In genomic region chr13:31320946-31321345, GRCh38 we compare ENCODE assay signal across 27 cellular contexts.
"Had no signal": no experiment of that assay in that cellular context is flagged by ENCODE, and none has a peak within 500 bp of the region (broad histone marks: within the 10 kb centered on the region; RNA-seq: fewer than 3 reads in every experiment).

No MANE protein-coding gene starts in this region.

- H3K27me3 Mint-ChIP-seq: activated naive CD4-positive, alpha-beta T cell treated with anti-CD3 and anti-CD28 coated beads, Interleukin-2, amount 10 ng/mL, durations not matched to agents 7 days and 5 days; activated naive CD8-positive, alpha-beta T cell treated with anti-CD3 and anti-CD28 coated beads, Interleukin-2, amount 10 ng/mL, durations not matched to agents 7 days and 5 days had no signal

- H3K4me3 ChIP-seq: ascending aorta, coronary artery, dorsolateral prefrontal cortex, gastrocnemius medialis, hepatocyte, psoas muscle, right atrium auricular region, smooth muscle cell, tibial nerve had no signal

- H3K4me1 Mint-ChIP-seq: activated naive CD4-positive, alpha-beta T cell treated with anti-CD3 and anti-CD28 coated beads, Interleukin-2, amount 10 ng/mL, durations not matched to agents 7 days and 5 days; activated naive CD8-positive, alpha-beta T cell treated with anti-CD3 and anti-CD28 coated beads, Interleukin-2, amount 10 ng/mL, durations not matched to agents 7 days and 5 days had no signal

- H3K9me3 ChIP-seq: ascending aorta, gastrocnemius medialis, psoas muscle had no signal

- ATAC-seq: gastrocnemius medialis, left cardiac atrium, left ventricle myocardium superior, psoas muscle had no signal

- H3K36me3 Mint-ChIP-seq: activated naive CD4-positive, alpha-beta T cell treated with anti-CD3 and anti-CD28 coated beads, Interleukin-2, amount 10 ng/mL, durations not matched to agents 7 days and 5 days had no signal

- H3K27ac Mint-ChIP-seq: activated naive CD4-positive, alpha-beta T cell treated with anti-CD3 and anti-CD28 coated beads, Interleukin-2, amount 10 ng/mL, durations not matched to agents 7 days and 5 days; activated naive CD8-positive, alpha-beta T cell treated with anti-CD3 and anti-CD28 coated beads, Interleukin-2, amount 10 ng/mL, durations not matched to agents 7 days and 5 days; nephron progenitor cell had no signal

- H3K9me3 Mint-ChIP-seq: activated naive CD4-positive, alpha-beta T cell treated with anti-CD3 and anti-CD28 coated beads, Interleukin-2, amount 10 ng/mL, durations not matched to agents 7 days and 5 days had no signal

- H3K36me3 ChIP-seq: brain microvascular endothelial cell, gastrocnemius medialis had no signal

- H3K9ac ChIP-seq: parathyroid adenoma had no signal

- DNase-seq: activated CD4-positive, alpha-beta T cell treated with anti-CD3 and anti-CD28 coated beads for 4 hours; activated CD4-positive, alpha-beta T cell treated with anti-CD3 and anti-CD28 coated beads, Interleukin-2, amount 50 U/mL, for 4 hours; activated CD8-positive, alpha-beta memory T cell treated with anti-CD3 and anti-CD28 coated beads for 24 hours; activated effector memory CD4-positive, alpha-beta T cell treated with anti-CD3 and anti-CD28 coated beads, Interleukin-2, amount 50 U/mL, for 16 hours; activated naive CD4-positive, alpha-beta T cell treated with anti-CD3 and anti-CD28 coated beads, Interleukin-2, amount 10 ng/mL, durations not matched to agents 7 days and 5 days; activated naive CD8-positive, alpha-beta T cell treated with anti-CD3 and anti-CD28 coated beads, Interleukin-2, amount 10 ng/mL, durations not matched to agents 7 days and 5 days; brain microvascular endothelial cell; dorsolateral prefrontal cortex; effector memory CD4-positive, alpha-beta T cell; erythroblast; gastrocnemius medialis; islet precursor cell; left cardiac atrium; left ventricle myocardium superior; nephron progenitor cell; psoas muscle; stimulated activated CD4-positive, alpha-beta T cell treated with anti-CD3 and anti-CD28 coated beads, Interleukin-2, amount 100 ng/mL, for 24 hours; stimulated activated naive CD4-positive, alpha-beta T cell treated with Interleukin-2 at 50 U/mL for 16 hours had no signal

- H3K79me2 ChIP-seq: hepatocyte, parathyroid adenoma had no signal

- H3K27me3 ChIP-seq: ascending aorta, brain microvascular endothelial cell, dorsolateral prefrontal cortex, gastrocnemius medialis, hepatocyte, neutrophil, right atrium auricular region, tibial nerve had no signal

- H3K4me1 ChIP-seq: ascending aorta, parathyroid adenoma, psoas muscle, right atrium auricular region, tibial nerve had no signal

- H3K27ac ChIP-seq: ascending aorta, brain microvascular endothelial cell, coronary artery, dorsolateral prefrontal cortex, gastrocnemius medialis, hepatocyte, neutrophil, parathyroid adenoma, psoas muscle, right atrium auricular region, tibial nerve, VCaP had no signal

- H3K4me3 Mint-ChIP-seq: activated naive CD4-positive, alpha-beta T cell treated with anti-CD3 and anti-CD28 coated beads, Interleukin-2, amount 10 ng/mL, durations not matched to agents 7 days and 5 days; activated naive CD8-positive, alpha-beta T cell treated with anti-CD3 and anti-CD28 coated beads, Interleukin-2, amount 10 ng/mL, durations not matched to agents 7 days and 5 days; nephron progenitor cell had no signal

- H2AFZ ChIP-seq: hepatocyte, parathyroid adenoma had no signal

- H3K4me2 ChIP-seq: hepatocyte, smooth muscle cell had no signal
